Comparison of ENCODE assay signal across 14 cellular contexts in genomic region chr1:107593436-107594209, GRCh38.
A peak's percentile ranks its signal among the peaks of the same experiment; 100 is the strongest.
DNase-seq lines count a peak whose midpoint lies in the region; ATAC-seq and TF ChIP-seq lines count a peak whose summit lies in the region.
"Had no signal": no experiment of that assay in that cellular context is flagged by ENCODE, and none has a peak within 500 bp of the region (broad histone marks: within the 10 kb centered on the region; RNA-seq: fewer than 3 reads in every experiment).

No MANE protein-coding gene starts in this region.

- DNase-seq in MCF 10A (ENCODE audit: unreplicated experiment), result peak; percentile 21
- DNase-seq in breast epithelium (ENCODE audit: low spot score in 2 of 2), result no peak
- DNase-seq in SK-N-MC (ENCODE audit: low read depth, low spot score), result peak; percentile 2
- no peak for DNase-seq in immature natural killer cell
- no peak for DNase-seq in type B pancreatic cell (ENCODE audit: extremely low spot score, unreplicated experiment)
- no peak for DNase-seq in activated CD4-positive, alpha-beta T cell treated with anti-CD3 and anti-CD28 coated beads for 1 hour
- DNase-seq in UCSD-AML1 (lab: John Stamatoyannopoulos, UW; ENCODE audit: unreplicated experiment), result no peak
- DNase-seq: activated CD4-positive, alpha-beta T cell treated with anti-CD3 and anti-CD28 coated beads for 48 hours; DMS 273 treated with DMSO at 0.1 percent for 48 hours; effector CD8-positive, alpha-beta T cell; NCI-H1092 treated with DMSO at 0.1 percent for 48 hours had no signal

- BruUV-seq in MCF 10A (replicated peaks; lab: Mats Ljungman, UMichigan), result no TSS peak

- POLR2A ChIA-PET in MCF 10A (lab: Yijun Ruan, JAX), result interaction anchor here (0.7 to 1.7 kb wide), 2 partner anchors 21 to 67 kb away, joined by 3 to 7 read pairs; no protein-coding TSS in a partner anchor

- intact Hi-C loops in MCF 10A (cut with micrococcal nuclease) (no loop called here), breast epithelium (cut with DNase I; ENCODE audit: low total_unique reads) (no loop called here)

- CTCF ChIA-PET in MCF 10A (lab: Yijun Ruan, JAX), result interaction anchor here (0.6 kb wide), 1 partner anchor 80 kb away, joined by 3 read pairs; no protein-coding TSS in a partner anchor

- no peaks in the 10 kb centered on the region for H3K9me3 Mint-ChIP-seq in MCF 10A (ENCODE audit: unreplicated experiment)
- H3K9me3 Mint-ChIP-seq in immature natural killer cell, result no peaks in the 10 kb centered on the region
- H3K9me3 Mint-ChIP-seq in type B pancreatic cell, result no peaks in the 10 kb centered on the region

- no peak overlapping the region for H3K4me3 Mint-ChIP-seq in MCF 10A (ENCODE audit: unreplicated experiment)
- peak overlapping the region in 1 of 5 donors; percentile 9 for H3K4me3 Mint-ChIP-seq in immature natural killer cell
- no peak overlapping the region for H3K4me3 Mint-ChIP-seq in type B pancreatic cell

- H3K36me3 ChIP-seq in breast epithelium, result no peaks in the 10 kb centered on the region
- H3K36me3 ChIP-seq in SK-N-MC (ENCODE audit: insufficient read depth, low read length), result no peaks in the 10 kb centered on the region
- H3K36me3 ChIP-seq: HAP-1 had no signal

- H3K27ac ChIP-seq in breast epithelium (no peak overlapping the region), SK-N-MC (no peak overlapping the region)

- no peaks in the 10 kb centered on the region for H3K9me3 ChIP-seq in breast epithelium
- no peaks in the 10 kb centered on the region for H3K9me3 ChIP-seq in SK-N-MC (ENCODE audit: low read depth, low read length)
- H3K9me3 ChIP-seq: HAP-1 had no signal

- H3K9ac ChIP-seq in SK-N-MC (ENCODE audit: insufficient read length), result no peak overlapping the region

- TF ChIP-seq POLR2A in breast epithelium (IDR thresholded peaks at IDR 0.05), result no peak

- H3K4me1 ChIP-seq in breast epithelium, result no peaks in the 10 kb centered on the region
- H3K4me1 ChIP-seq: HAP-1 had no signal

- H3K36me3 Mint-ChIP-seq in MCF 10A (ENCODE audit: insufficient read depth, unreplicated experiment), result peaks cover 11% of the 10 kb centered on the region
- peaks cover 14 to 17% (median 14%) of the 10 kb centered on the region in 3 donors for H3K36me3 Mint-ChIP-seq in immature natural killer cell
- H3K36me3 Mint-ChIP-seq in type B pancreatic cell, result peaks cover 3% of the 10 kb centered on the region

- H3K27me3 Mint-ChIP-seq in MCF 10A (ENCODE audit: insufficient read depth, unreplicated experiment) (no peaks in the 10 kb centered on the region), immature natural killer cell (ENCODE audit: low read depth in 3 of 3) (peaks cover 0 to 2% (median 0%) of the 10 kb centered on the region in 3 donors), type B pancreatic cell (no peaks in the 10 kb centered on the region)
- H3K27me3 Mint-ChIP-seq: progenitor cell of endocrine pancreas had no signal

- H3K4me3 ChIP-seq in breast epithelium (no peak overlapping the region), SK-N-MC (no peak overlapping the region)
- H3K4me3 ChIP-seq: HAP-1 had no signal

- TF ChIP-seq CTCF in MCF 10A (IDR thresholded peaks at IDR 0.05; ENCODE audit: unreplicated experiment), result no peak
- no peak for TF ChIP-seq CTCF in breast epithelium (IDR thresholded peaks at IDR 0.05)
- no peak for TF ChIP-seq CTCF in type B pancreatic cell (conservative IDR thresholded peaks at IDR 0.05)

- ATAC-seq in HG03520 (IDR thresholded peaks at IDR 0.05; ENCODE audit: unreplicated experiment), result no peak

- no peak overlapping the region for H3K27ac Mint-ChIP-seq in MCF 10A (ENCODE audit: low read depth, unreplicated experiment)
- peak overlapping the region in 4 of 6 donors; percentile 17 to 55 (median 44) for H3K27ac Mint-ChIP-seq in immature natural killer cell
- H3K27ac Mint-ChIP-seq in type B pancreatic cell, result peak overlapping the region; percentile 60
- H3K27ac Mint-ChIP-seq: progenitor cell of endocrine pancreas had no signal

- no peaks in the 10 kb centered on the region for H3K27me3 ChIP-seq in breast epithelium

- H3K4me1 Mint-ChIP-seq in MCF 10A (ENCODE audit: insufficient read depth, unreplicated experiment), result peaks cover 19% of the 10 kb centered on the region
- peaks cover 19 to 44% of the 10 kb centered on the region in 2 donors for H3K4me1 Mint-ChIP-seq in immature natural killer cell
- peaks cover 20% of the 10 kb centered on the region for H3K4me1 Mint-ChIP-seq in type B pancreatic cell (ENCODE audit: unreplicated experiment)

Comparison
In these comparisons a context has a peak if more than half of its experiments do, and no peak if none do; other contexts are left out.
1. DNase-seq: peak in MCF 10A (single experiment) and SK-N-MC (single experiment); none in breast epithelium (0 of 2), immature natural killer cell (0 of 3), type B pancreatic cell (single experiment), activated CD4-positive, alpha-beta T cell treated with anti-CD3 and anti-CD28 coated beads for 1 hour (single experiment) and UCSD-AML1 (single experiment).